8 cellular contexts compared by ENCODE assay signal in the genomic region with DNA sequence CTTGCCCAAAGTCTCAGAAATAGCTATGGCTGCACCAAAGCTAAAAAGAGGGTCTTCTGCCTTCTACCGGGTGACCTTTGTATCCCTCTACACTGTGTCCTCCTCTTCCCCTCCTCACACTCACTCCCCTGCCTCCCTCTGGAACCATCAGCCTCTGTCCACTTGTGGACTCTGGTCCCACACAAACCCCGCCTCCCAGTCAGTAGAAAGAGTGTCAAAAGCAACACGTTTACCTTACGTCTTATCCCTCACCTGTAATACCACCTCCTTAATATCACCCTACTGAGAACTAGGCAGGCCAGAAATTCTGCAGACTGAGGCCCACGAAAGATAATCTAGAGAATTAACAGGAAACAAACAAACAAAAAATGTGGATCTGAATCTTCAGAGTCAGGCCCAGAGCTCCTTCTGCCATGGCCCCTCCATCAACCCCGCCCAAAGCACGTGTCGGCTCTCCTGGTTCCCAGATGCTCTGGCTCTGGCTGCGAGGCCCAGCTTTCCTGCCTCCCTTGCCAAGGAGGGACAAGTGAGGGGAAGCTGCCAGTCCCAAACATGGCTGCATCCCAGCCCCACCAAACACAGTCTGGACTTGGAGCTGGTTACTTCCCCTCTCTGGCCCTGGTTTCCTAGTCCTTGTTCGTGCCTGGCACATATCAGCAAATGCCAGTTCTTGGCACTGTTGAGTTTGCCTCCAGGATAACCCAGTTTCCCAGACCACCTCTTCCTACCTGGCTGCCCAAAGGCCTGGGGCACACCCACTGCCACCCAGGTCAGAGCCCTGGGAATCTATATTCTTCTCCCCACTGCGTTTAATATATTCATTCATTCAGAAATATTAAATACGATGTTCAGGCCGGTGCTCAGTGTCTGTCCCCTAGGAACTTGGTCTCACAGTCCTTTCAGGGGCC. TPM values are rescaled to one million over a fixed set of nuclear protein-coding genes. Genes with fewer than 3 reads are reported as not detected.
DNase-seq lines count a peak whose midpoint lies in the region; ATAC-seq and TF ChIP-seq lines count a peak whose summit lies in the region.

No MANE protein-coding gene starts in this region.

- H3K4me3 ChIP-seq in HL-60 (replicated peaks; ENCODE audit: insufficient read depth, low read length) = peak overlapping the region; percentile 55
- H3K4me3 ChIP-seq in ascending aorta = peak overlapping the region; percentile 78 to 97
- peak overlapping the region; percentile 92 for H3K4me3 ChIP-seq in right cardiac atrium (ENCODE audit: low read length)
- H3K4me3 ChIP-seq in spleen = peak overlapping the region in 6 of 8 donors; percentile 69 to 84 (median 80)

- WGBS in right cardiac atrium = 43% methylated on average over 13 of the region's 13 CpGs
- WGBS in spleen, 5 donors = 60 to 75% (median 67%) methylated on average over 13 of the region's 13 CpGs

- peak overlapping the region; percentile 92 for H3K27ac ChIP-seq in HL-60 (replicated peaks)
- peak overlapping the region; percentile 99 to 100 for H3K27ac ChIP-seq in ascending aorta
- H3K27ac ChIP-seq in right cardiac atrium (ENCODE audit: low read length) = peak overlapping the region; percentile 68
- H3K27ac ChIP-seq in spleen = peak overlapping the region in 7 of 8 donors; percentile 85 to 97 (median 93)

- no peak for TF ChIP-seq POLR2A in spleen (IDR thresholded peaks at IDR 0.05)

- peaks cover 30 to 64% of the 10 kb centered on the region in 2 donors for H3K4me1 ChIP-seq in ascending aorta
- H3K4me1 ChIP-seq in right cardiac atrium (ENCODE audit: control insufficient read depth, insufficient read depth, low read length) = peaks cover 17% of the 10 kb centered on the region
- H3K4me1 ChIP-seq in spleen = peaks cover 14 to 92% (median 59%) of the 10 kb centered on the region in 6 donors

- H3K27me3 ChIP-seq in HL-60 (ENCODE audit: insufficient read depth, poor library complexity, severe bottlenecking) (no peaks in the 10 kb centered on the region), ascending aorta (no peaks in the 10 kb centered on the region), right cardiac atrium (ENCODE audit: control insufficient read depth, insufficient read depth) (no peaks in the 10 kb centered on the region), spleen (replicated peaks in 1 of 7) (peaks cover 0 to 53% (median 27%) of the 10 kb centered on the region in 7 donors)

- TF ChIP-seq CTCF in HL-60 (IDR thresholded peaks at IDR 0.05; ENCODE audit: insufficient read depth, low read length) (no peak), ascending aorta (IDR thresholded peaks at IDR 0.05) (no peak), spleen (IDR thresholded peaks at IDR 0.05 in 8 of 11, conservative IDR thresholded peaks at IDR 0.05 in 3 of 11) (no peak), GM10266 (IDR thresholded peaks at IDR 0.05; ENCODE audit: control insufficient read depth, insufficient read depth, low read depth, missing control alignments) (no peak)

- peak in 1 of 2 experiments; percentile 9 for DNase-seq in HL-60 (ENCODE audit: low read depth in 1 of 2, low spot score in 1 of 2)
- DNase-seq in ascending aorta (ENCODE audit: low spot score in 2 of 2) = peak in 1 of 2 donors; percentile 83
- peak; percentile 75 to 89 (median 89) for DNase-seq in right cardiac atrium
- DNase-seq in spleen = peak; percentile 21
- DNase-seq in stimulated activated CD4-positive, alpha-beta T cell treated with anti-CD3 and anti-CD28 coated beads, Interleukin-2, amount 100 ng/mL, for 24 hours = no peak
- DNase-seq in NCI-H2171 (lab: John Stamatoyannopoulos, UW) = no peak
- no peak for DNase-seq in NCI-H1436 (lab: John Stamatoyannopoulos, UW)
- no peak for DNase-seq in GM10266 (ENCODE audit: extremely low spot score)

- intact Hi-C loops in ascending aorta (cut with DNase I) (loop anchor here (1.0 to 10.0 kb wide), 3 partner anchors 26 to 67 kb away; no protein-coding TSS in a partner anchor), right cardiac atrium (cut with DNase I) (loop anchor here in 3 of 4 donors (5.0 to 10.0 kb wide), 4 partner anchors 34 to 64 kb away; no protein-coding TSS in a partner anchor), spleen (cut with DNase I; ENCODE audit: low total_unique reads) (no loop called here)

- H3K9me3 ChIP-seq in ascending aorta = no peaks in the 10 kb centered on the region
- no peaks in the 10 kb centered on the region for H3K9me3 ChIP-seq in right cardiac atrium (ENCODE audit: control insufficient read depth, low read length)
- peaks cover 0 to 12% (median 5%) of the 10 kb centered on the region in 8 donors for H3K9me3 ChIP-seq in spleen

- ATAC-seq in right cardiac atrium = no peak

- H3K36me3 ChIP-seq in ascending aorta = peaks cover 27 to 50% of the 10 kb centered on the region in 2 donors
- H3K36me3 ChIP-seq in spleen = peaks cover 0 to 38% (median 7%) of the 10 kb centered on the region in 6 donors

RNA-seq across cellular contexts. Expression of a gene that starts 2.7 kb away (rescaled TPM):
- total RNA-seq in ascending aorta (814 TPM), right cardiac atrium (100 to 1,000 TPM; 133 to 305 (median 171) TPM), spleen (100 to 1,000 TPM in 5 of 7 donors, 10 to 100 TPM in 2; 87.3 to 315 (median 121) TPM)
- polyA plus RNA-seq in right cardiac atrium (80.5 TPM), spleen (10 to 100 TPM; 15.4 to 33.0 (median 26.0) TPM)

Comparison
In these comparisons a context has a peak if more than half of its experiments do, and no peak if none do; other contexts are left out.
1. DNase-seq: peak in right cardiac atrium (3 of 3) and spleen (single experiment); none in stimulated activated CD4-positive, alpha-beta T cell treated with anti-CD3 and anti-CD28 coated beads, Interleukin-2, amount 100 ng/mL, for 24 hours (0 of 2), NCI-H2171 (single experiment), NCI-H1436 (single experiment) and GM10266 (single experiment).
2. Peak in every context shown above with its lines, with median percentiles within 50 percentile points of each other: H3K27ac ChIP-seq and H3K4me3 ChIP-seq.